Comparison of ENCODE assay signal across 11 cellular contexts in the genomic region with DNA sequence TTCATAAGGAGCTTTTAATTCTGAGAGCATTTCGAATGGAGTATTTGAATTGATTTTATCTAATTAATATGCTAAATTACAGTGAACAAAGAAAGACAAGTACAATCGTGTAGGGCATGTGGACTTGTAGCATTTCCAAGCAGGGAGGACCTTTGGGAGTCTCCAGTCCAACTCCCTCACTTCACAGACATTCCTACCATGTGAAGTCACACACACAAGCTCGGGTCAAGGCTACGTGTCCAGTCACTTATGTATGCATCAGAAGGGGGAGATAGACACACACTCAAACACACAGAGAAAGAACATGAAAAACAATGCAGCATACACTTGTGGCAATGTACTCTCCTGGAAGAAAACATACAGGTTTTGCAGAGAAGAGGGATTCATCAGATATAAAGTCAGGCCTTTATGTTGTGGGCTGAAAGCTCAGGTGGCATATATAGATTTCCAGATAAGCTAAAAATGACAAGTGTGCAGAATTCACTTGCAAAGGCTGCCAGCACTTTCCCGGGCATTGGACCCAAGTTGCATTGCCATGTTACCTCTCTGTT.
DNase-seq lines count a peak whose midpoint lies in the region; ATAC-seq and TF ChIP-seq lines count a peak whose summit lies in the region.
"Had no signal": no experiment of that assay in that cellular context is flagged by ENCODE, and none has a peak within 500 bp of the region (broad histone marks: within the 10 kb centered on the region; RNA-seq: fewer than 3 reads in every experiment).

No MANE protein-coding gene starts in this region.

- H3K9me3 ChIP-seq in Karpas-422 (ENCODE audit: low read length) = no peaks in the 10 kb centered on the region

- H3K4me3 ChIP-seq in Karpas-422 (ENCODE audit: low read length) = no peak overlapping the region

- ATAC-seq in SK-N-SH treated with all-trans-retinoic acid at 6 μM for 48 hours (peak; percentile 92), HG03175 (IDR thresholded peaks at IDR 0.05; ENCODE audit: unreplicated experiment) (no peak)
- ATAC-seq: activated T-helper 17 cell treated with anti-CD3 and anti-CD28 coated beads, Interleukin-2, amount 50 U/mL, for 72 hours had no signal

- H3K4me2 ChIP-seq in Karpas-422 (ENCODE audit: low read depth, low read length, poor library complexity, severe bottlenecking) = no peak overlapping the region

- DNase-seq in DMS 273 (lab: John Stamatoyannopoulos, UW; ENCODE audit: unreplicated experiment) (peak; percentile 23), DMS 273 treated with DMSO at 0.1 percent for 48 hours (lab: John Stamatoyannopoulos, UW) (no peak), glomerular endothelial cell (ENCODE audit: extremely low read depth, low read depth, low spot score) (peak; percentile 23), stromal cell of bone marrow (ENCODE audit: low read depth) (peak; percentile 59), C1 segment of cervical spinal cord (lab: John Stamatoyannopoulos, UW) (no peak), Karpas-422 (no peak)
- DNase-seq: NCI-H1417 had no signal

- no peak overlapping the region for H3K9ac ChIP-seq in Karpas-422 (ENCODE audit: low read length)

- H3K36me3 ChIP-seq in Karpas-422 (ENCODE audit: insufficient read depth, low read length) = no peaks in the 10 kb centered on the region

- H3K4me1 ChIP-seq in Karpas-422 (ENCODE audit: low read length) = no peaks in the 10 kb centered on the region

- H2AFZ ChIP-seq in Karpas-422 (ENCODE audit: low read length) = no peak overlapping the region

- H3K9me2 ChIP-seq in Karpas-422 (replicated peaks; ENCODE audit: insufficient read depth, low read length) = no peaks in the 10 kb centered on the region

- no peaks in the 10 kb centered on the region for H3K79me2 ChIP-seq in Karpas-422 (ENCODE audit: low read length)

- no peak overlapping the region for H3K27ac ChIP-seq in Karpas-422 (ENCODE audit: low read length)
- H3K27ac ChIP-seq: 22Rv1 had no signal

- no peaks in the 10 kb centered on the region for H3K27me3 ChIP-seq in Karpas-422 (ENCODE audit: low read length)

- H4K20me1 ChIP-seq in Karpas-422 (ENCODE audit: insufficient read depth, low read depth, low read length) = no peaks in the 10 kb centered on the region

TF ChIP-seq in SK-N-SH treated with all-trans-retinoic acid at 6 μM for 48 hours, 23 proteins besides CTCF, POLR2A, EP300 and RAD21:
- TF ChIP-seq ZFP3 (CRISPR knock-in tag; IDR thresholded peaks at IDR 0.05) (no peak), BACH2 (CRISPR knock-in tag; IDR thresholded peaks at IDR 0.05; ENCODE audit: borderline replicate concordance) (no peak), ISL1 (CRISPR knock-in tag; IDR thresholded peaks at IDR 0.05) (peak; percentile 25; the same call in 1 of the 2 replicates)
- TF ChIP-seq, protein P1, sequence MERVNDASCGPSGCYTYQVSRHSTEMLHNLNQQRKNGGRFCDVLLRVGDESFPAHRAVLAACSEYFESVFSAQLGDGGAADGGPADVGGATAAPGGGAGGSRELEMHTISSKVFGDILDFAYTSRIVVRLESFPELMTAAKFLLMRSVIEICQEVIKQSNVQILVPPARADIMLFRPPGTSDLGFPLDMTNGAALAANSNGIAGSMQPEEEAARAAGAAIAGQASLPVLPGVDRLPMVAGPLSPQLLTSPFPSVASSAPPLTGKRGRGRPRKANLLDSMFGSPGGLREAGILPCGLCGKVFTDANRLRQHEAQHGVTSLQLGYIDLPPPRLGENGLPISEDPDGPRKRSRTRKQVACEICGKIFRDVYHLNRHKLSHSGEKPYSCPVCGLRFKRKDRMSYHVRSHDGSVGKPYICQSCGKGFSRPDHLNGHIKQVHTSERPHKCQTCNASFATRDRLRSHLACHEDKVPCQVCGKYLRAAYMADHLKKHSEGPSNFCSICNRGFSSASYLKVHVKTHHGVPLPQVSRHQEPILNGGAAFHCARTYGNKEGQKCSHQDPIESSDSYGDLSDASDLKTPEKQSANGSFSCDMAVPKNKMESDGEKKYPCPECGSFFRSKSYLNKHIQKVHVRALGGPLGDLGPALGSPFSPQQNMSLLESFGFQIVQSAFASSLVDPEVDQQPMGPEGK (CRISPR knock-in tag; IDR thresholded peaks at IDR 0.05; ENCODE audit: borderline replicate concordance) = no peak

Comparison
In these comparisons a context has a peak if more than half of its experiments do, and no peak if none do; other contexts are left out.
1. DNase-seq: peak in DMS 273 (single experiment), glomerular endothelial cell (single experiment) and stromal cell of bone marrow (single experiment); none in DMS 273 treated with DMSO at 0.1 percent for 48 hours (single experiment), C1 segment of cervical spinal cord (0 of 14) and Karpas-422 (single experiment).